ENCODE assay signal across 1 cellular context in the genomic region with DNA sequence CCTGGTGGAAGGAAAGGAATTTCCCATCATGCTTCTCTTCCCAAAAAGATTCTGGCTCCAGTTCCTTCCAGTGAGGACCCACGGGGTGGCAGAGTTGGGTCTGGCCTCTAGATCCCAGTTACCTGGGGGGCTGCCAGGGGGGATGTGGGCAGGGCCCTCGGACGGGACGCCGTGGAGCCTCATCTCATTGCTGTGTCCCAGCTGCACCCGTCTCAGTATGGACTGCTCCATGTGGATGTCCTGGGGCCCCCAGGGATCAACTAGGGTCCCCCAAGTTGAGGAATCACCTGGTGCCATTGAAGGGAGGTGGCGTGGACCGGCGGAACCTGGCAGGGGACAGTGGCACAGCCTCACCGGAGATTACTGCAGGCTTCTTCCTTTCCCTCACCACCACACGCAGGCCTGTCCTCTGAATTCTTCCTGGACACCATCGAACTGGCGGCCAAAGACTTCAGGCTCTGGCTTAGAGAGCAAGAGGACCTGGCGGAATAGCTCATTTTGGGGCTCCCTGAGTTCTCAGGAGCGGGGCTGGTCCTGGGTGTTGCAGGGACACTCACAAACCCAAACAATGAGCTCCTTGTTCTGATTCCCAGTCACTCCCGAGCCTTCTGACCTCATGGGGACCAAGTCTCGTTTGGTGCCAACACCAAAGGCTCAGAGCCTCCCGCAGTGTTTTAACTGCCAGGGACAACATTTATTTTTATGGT.
TF ChIP-seq lines count a peak whose summit lies in the region.

No MANE protein-coding gene starts in this region.

TF ChIP-seq in WTC11, 78 proteins besides CTCF, POLR2A, EP300 and RAD21 (continued from another document):
- TF ChIP-seq, protein P1, sequence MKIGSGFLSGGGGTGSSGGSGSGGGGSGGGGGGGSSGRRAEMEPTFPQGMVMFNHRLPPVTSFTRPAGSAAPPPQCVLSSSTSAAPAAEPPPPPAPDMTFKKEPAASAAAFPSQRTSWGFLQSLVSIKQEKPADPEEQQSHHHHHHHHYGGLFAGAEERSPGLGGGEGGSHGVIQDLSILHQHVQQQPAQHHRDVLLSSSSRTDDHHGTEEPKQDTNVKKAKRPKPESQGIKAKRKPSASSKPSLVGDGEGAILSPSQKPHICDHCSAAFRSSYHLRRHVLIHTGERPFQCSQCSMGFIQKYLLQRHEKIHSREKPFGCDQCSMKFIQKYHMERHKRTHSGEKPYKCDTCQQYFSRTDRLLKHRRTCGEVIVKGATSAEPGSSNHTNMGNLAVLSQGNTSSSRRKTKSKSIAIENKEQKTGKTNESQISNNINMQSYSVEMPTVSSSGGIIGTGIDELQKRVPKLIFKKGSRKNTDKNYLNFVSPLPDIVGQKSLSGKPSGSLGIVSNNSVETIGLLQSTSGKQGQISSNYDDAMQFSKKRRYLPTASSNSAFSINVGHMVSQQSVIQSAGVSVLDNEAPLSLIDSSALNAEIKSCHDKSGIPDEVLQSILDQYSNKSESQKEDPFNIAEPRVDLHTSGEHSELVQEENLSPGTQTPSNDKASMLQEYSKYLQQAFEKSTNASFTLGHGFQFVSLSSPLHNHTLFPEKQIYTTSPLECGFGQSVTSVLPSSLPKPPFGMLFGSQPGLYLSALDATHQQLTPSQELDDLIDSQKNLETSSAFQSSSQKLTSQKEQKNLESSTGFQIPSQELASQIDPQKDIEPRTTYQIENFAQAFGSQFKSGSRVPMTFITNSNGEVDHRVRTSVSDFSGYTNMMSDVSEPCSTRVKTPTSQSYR (CRISPR knock-in tag; IDR thresholded peaks at IDR 0.05), result no peak
- no peak for TF ChIP-seq IRF2 (CRISPR knock-in tag; IDR thresholded peaks at IDR 0.05; ENCODE audit: borderline replicate concordance, low read depth)
- no peak for TF ChIP-seq ATF1 (CRISPR knock-in tag; IDR thresholded peaks at IDR 0.05)
- TF ChIP-seq, protein P2, sequence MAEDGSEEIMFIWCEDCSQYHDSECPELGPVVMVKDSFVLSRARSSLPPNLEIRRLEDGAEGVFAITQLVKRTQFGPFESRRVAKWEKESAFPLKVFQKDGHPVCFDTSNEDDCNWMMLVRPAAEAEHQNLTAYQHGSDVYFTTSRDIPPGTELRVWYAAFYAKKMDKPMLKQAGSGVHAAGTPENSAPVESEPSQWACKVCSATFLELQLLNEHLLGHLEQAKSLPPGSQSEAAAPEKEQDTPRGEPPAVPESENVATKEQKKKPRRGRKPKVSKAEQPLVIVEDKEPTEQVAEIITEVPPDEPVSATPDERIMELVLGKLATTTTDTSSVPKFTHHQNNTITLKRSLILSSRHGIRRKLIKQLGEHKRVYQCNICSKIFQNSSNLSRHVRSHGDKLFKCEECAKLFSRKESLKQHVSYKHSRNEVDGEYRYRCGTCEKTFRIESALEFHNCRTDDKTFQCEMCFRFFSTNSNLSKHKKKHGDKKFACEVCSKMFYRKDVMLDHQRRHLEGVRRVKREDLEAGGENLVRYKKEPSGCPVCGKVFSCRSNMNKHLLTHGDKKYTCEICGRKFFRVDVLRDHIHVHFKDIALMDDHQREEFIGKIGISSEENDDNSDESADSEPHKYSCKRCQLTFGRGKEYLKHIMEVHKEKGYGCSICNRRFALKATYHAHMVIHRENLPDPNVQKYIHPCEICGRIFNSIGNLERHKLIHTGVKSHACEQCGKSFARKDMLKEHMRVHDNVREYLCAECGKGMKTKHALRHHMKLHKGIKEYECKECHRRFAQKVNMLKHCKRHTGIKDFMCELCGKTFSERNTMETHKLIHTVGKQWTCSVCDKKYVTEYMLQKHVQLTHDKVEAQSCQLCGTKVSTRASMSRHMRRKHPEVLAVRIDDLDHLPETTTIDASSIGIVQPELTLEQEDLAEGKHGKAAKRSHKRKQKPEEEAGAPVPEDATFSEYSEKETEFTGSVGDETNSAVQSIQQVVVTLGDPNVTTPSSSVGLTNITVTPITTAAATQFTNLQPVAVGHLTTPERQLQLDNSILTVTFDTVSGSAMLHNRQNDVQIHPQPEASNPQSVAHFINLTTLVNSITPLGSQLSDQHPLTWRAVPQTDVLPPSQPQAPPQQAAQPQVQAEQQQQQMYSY (CRISPR knock-in tag; IDR thresholded peaks at IDR 0.05), result no peak
- TF ChIP-seq JAZF1 (CRISPR knock-in tag; IDR thresholded peaks at IDR 0.05), result no peak
- no peak for TF ChIP-seq SP1 (CRISPR knock-in tag; conservative IDR thresholded peaks at IDR 0.05)
- no peak for TF ChIP-seq FOXJ3 (CRISPR knock-in tag; IDR thresholded peaks at IDR 0.05; ENCODE audit: borderline replicate concordance)
- no peak for TF ChIP-seq FOXP1 (CRISPR knock-in tag; IDR thresholded peaks at IDR 0.05; ENCODE audit: borderline replicate concordance)
- TF ChIP-seq, protein P3, sequence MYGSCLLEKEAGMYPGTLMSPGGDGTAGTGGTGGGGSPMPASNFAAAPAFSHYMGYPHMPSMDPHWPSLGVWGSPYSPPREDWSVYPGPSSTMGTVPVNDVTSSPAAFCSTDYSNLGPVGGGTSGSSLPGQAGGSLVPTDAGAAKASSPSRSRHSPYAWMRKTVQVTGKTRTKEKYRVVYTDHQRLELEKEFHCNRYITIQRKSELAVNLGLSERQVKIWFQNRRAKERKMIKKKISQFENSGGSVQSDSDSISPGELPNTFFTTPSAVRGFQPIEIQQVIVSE (CRISPR knock-in tag; IDR thresholded peaks at IDR 0.05; ENCODE audit: borderline replicate concordance), result no peak
- no peak for TF ChIP-seq GTF2I (CRISPR knock-in tag; conservative IDR thresholded peaks at IDR 0.05)
- TF ChIP-seq, protein P4, sequence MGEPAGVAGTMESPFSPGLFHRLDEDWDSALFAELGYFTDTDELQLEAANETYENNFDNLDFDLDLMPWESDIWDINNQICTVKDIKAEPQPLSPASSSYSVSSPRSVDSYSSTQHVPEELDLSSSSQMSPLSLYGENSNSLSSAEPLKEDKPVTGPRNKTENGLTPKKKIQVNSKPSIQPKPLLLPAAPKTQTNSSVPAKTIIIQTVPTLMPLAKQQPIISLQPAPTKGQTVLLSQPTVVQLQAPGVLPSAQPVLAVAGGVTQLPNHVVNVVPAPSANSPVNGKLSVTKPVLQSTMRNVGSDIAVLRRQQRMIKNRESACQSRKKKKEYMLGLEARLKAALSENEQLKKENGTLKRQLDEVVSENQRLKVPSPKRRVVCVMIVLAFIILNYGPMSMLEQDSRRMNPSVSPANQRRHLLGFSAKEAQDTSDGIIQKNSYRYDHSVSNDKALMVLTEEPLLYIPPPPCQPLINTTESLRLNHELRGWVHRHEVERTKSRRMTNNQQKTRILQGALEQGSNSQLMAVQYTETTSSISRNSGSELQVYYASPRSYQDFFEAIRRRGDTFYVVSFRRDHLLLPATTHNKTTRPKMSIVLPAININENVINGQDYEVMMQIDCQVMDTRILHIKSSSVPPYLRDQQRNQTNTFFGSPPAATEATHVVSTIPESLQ (CRISPR knock-in tag; IDR thresholded peaks at IDR 0.05), result no peak
- TF ChIP-seq, protein P5, sequence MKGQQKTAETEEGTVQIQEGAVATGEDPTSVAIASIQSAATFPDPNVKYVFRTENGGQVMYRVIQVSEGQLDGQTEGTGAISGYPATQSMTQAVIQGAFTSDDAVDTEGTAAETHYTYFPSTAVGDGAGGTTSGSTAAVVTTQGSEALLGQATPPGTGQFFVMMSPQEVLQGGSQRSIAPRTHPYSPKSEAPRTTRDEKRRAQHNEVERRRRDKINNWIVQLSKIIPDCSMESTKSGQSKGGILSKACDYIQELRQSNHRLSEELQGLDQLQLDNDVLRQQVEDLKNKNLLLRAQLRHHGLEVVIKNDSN (CRISPR knock-in tag; IDR thresholded peaks at IDR 0.05), result no peak
- TF ChIP-seq ZNF416 (CRISPR knock-in tag; IDR thresholded peaks at IDR 0.05), result no peak
- TF ChIP-seq MXD4 (CRISPR knock-in tag; IDR thresholded peaks at IDR 0.05; ENCODE audit: borderline replicate concordance), result no peak
- no peak for TF ChIP-seq TEAD4 (CRISPR knock-in tag; IDR thresholded peaks at IDR 0.05)
- TF ChIP-seq RELA (CRISPR knock-in tag; IDR thresholded peaks at IDR 0.05; ENCODE audit: borderline replicate concordance), result no peak
TF ChIP-seq in WTC11: peak in this region for 0.
